In genomic region chr7:25246306-25246705, GRCh38 we compare ENCODE assay signal across 17 cellular contexts. TPM values are rescaled to one million over a fixed set of nuclear protein-coding genes. Genes with fewer than 3 reads are reported as not detected.
DNase-seq lines count a peak whose midpoint lies in the region; ATAC-seq and TF ChIP-seq lines count a peak whose summit lies in the region.
"Had no signal": no experiment of that assay in that cellular context is flagged by ENCODE, and none has a peak within 500 bp of the region (broad histone marks: within the 10 kb centered on the region; RNA-seq: fewer than 3 reads in every experiment).

No MANE protein-coding gene starts in this region.

- no peak for ATAC-seq in T-helper 17 cell
- ATAC-seq: HepG2 had no signal

- peak; percentile 2 for DNase-seq in mammary epithelial cell
- no peak for DNase-seq in breast epithelium (ENCODE audit: low spot score in 2 of 2)
- DNase-seq in kidney epithelial cell (ENCODE audit: low read depth), result peak; percentile 75
- DNase-seq in C1 segment of cervical spinal cord (lab: John Stamatoyannopoulos, UW), result no peak
- DNase-seq in epidermal melanocyte (ENCODE audit: insufficient read length, low spot score), result no peak
- DNase-seq in T-helper 17 cell, result no peak
- DNase-seq: CD8-positive, alpha-beta memory T cell; DMS53; GF-D8; HCEC 1CT; HFFc6 had no signal

- H4K20me1 ChIP-seq in mammary epithelial cell (ENCODE audit: insufficient read depth, low read length), result no peaks in the 10 kb centered on the region

- WGBS in mammary epithelial cell (ENCODE audit: low coverage, missing lambda C conversion rate), result 93% methylated on average over 1 of the region's 1 CpG

- H3K27ac Mint-ChIP-seq in nephron, result peak overlapping the region in 2 of 3 experiments; percentile 93 to 95
- no peak overlapping the region for H3K27ac Mint-ChIP-seq in T-helper 17 cell
- H3K27ac Mint-ChIP-seq: CD8-positive, alpha-beta memory T cell; HFFc6 had no signal

- H3K27me3 Mint-ChIP-seq in nephron (ENCODE audit: low read depth) (peaks cover 4% of the 10 kb centered on the region), T-helper 17 cell (peaks cover 66% of the 10 kb centered on the region)

- TF ChIP-seq CTCF in mammary epithelial cell (conservative IDR thresholded peaks at IDR 0.05 in 1 of 2, IDR thresholded peaks at IDR 0.05 in 1 of 2; ENCODE audit: extremely low read depth in 1 of 2, insufficient read depth in 1 of 2, low read depth in 1 of 2, low read length in 2 of 2), result no peak
- TF ChIP-seq CTCF in breast epithelium (IDR thresholded peaks at IDR 0.05), result no peak
- no peak for TF ChIP-seq CTCF in kidney epithelial cell (IDR thresholded peaks at IDR 0.05; ENCODE audit: insufficient read depth, low read length, poor library complexity, severe bottlenecking)
- no peak for TF ChIP-seq CTCF in nephron (IDR thresholded peaks at IDR 0.05; ENCODE audit: unreplicated experiment in 3 of 3)

- no peaks in the 10 kb centered on the region for H3K36me3 ChIP-seq in mammary epithelial cell (ENCODE audit: insufficient read depth, low read length)
- H3K36me3 ChIP-seq in breast epithelium, result no peaks in the 10 kb centered on the region
- H3K36me3 ChIP-seq in kidney epithelial cell (ENCODE audit: control insufficient read depth, insufficient read depth, low read length), result no peaks in the 10 kb centered on the region

- H3K4me1 Mint-ChIP-seq in nephron, result peaks cover 28% of the 10 kb centered on the region
- H3K4me1 Mint-ChIP-seq in T-helper 17 cell, result no peaks in the 10 kb centered on the region
- H3K4me1 Mint-ChIP-seq: CD8-positive, alpha-beta memory T cell had no signal

- H3K9me3 Mint-ChIP-seq in nephron, result peaks cover 11% of the 10 kb centered on the region
- H3K9me3 Mint-ChIP-seq: CD8-positive, alpha-beta memory T cell; HFFc6 had no signal

- CTCF ChIA-PET in mammary epithelial cell (lab: Charles Lee; ENCODE audit: low non-redundant PET), result interaction anchor here (0.6 kb wide), 1 partner anchor 29 kb away, joined by 6 read pairs; no protein-coding TSS in a partner anchor

- no peak overlapping the region for H3K9ac ChIP-seq in mammary epithelial cell (ENCODE audit: insufficient read depth, low read length)

- H3K9me3 ChIP-seq in mammary epithelial cell (replicated peaks; ENCODE audit: insufficient read depth, low read length), result no peaks in the 10 kb centered on the region
- H3K9me3 ChIP-seq in breast epithelium, result no peaks in the 10 kb centered on the region
- no peaks in the 10 kb centered on the region for H3K9me3 ChIP-seq in T-helper 17 cell (ENCODE audit: control insufficient read depth, low read length, poor library complexity, severe bottlenecking)

- H3K4me2 ChIP-seq in mammary epithelial cell (ENCODE audit: insufficient read depth, low read depth, low read length), result no peak overlapping the region

- H3K4me1 ChIP-seq in mammary epithelial cell (ENCODE audit: insufficient read depth, low read length) (no peaks in the 10 kb centered on the region), breast epithelium (no peaks in the 10 kb centered on the region)

- no peak overlapping the region for H3K27ac ChIP-seq in mammary epithelial cell (ENCODE audit: insufficient read depth, low read depth, low read length)
- no peak overlapping the region for H3K27ac ChIP-seq in breast epithelium
- H3K27ac ChIP-seq: 22Rv1 had no signal

- no peaks in the 10 kb centered on the region for H3K79me2 ChIP-seq in mammary epithelial cell (ENCODE audit: insufficient read depth, low read length)

- in situ Hi-C loops in mammary epithelial cell (cut with MboI; ENCODE audit: low sequenced_read_pairs in 2 of 2), result no loop called here

- dilution Hi-C loops in mammary epithelial cell (cut with HindIII; ENCODE audit: low sequenced_read_pairs), result no loop called here

- no peak overlapping the region for H2AFZ ChIP-seq in mammary epithelial cell (ENCODE audit: low read depth, low read length)

- H3K4me3 ChIP-seq in mammary epithelial cell (replicated peaks in 1 of 3; ENCODE audit: insufficient read depth in 1 of 3, low read depth in 2 of 3, low read length in 3 of 3), result no peak overlapping the region
- H3K4me3 ChIP-seq in breast epithelium, result no peak overlapping the region
- H3K4me3 ChIP-seq in kidney epithelial cell (ENCODE audit: low read depth, low read length), result no peak overlapping the region

- no TSS peak for BruUV-seq in mammary epithelial cell (replicated peaks; lab: Mats Ljungman, UMichigan)

- intact Hi-C loops in mammary epithelial cell (cut with micrococcal nuclease) (no loop called here), breast epithelium (cut with DNase I; ENCODE audit: low total_unique reads) (no loop called here)

- H3K4me3 Mint-ChIP-seq in nephron, result no peak overlapping the region
- H3K4me3 Mint-ChIP-seq in T-helper 17 cell, result no peak overlapping the region
- H3K4me3 Mint-ChIP-seq: CD8-positive, alpha-beta memory T cell; HFFc6 had no signal

- H3K36me3 Mint-ChIP-seq in nephron (ENCODE audit: low read depth) (no peaks in the 10 kb centered on the region), T-helper 17 cell (ENCODE audit: low read depth) (no peaks in the 10 kb centered on the region)
- H3K36me3 Mint-ChIP-seq: CD8-positive, alpha-beta memory T cell had no signal

- no peak for TF ChIP-seq POLR2A in breast epithelium (IDR thresholded peaks at IDR 0.05)

- H3K27me3 ChIP-seq in mammary epithelial cell (ENCODE audit: insufficient read depth, low read length), result peaks cover 2% of the 10 kb centered on the region
- H3K27me3 ChIP-seq in breast epithelium, result no peaks in the 10 kb centered on the region
- no peaks in the 10 kb centered on the region for H3K27me3 ChIP-seq in kidney epithelial cell (ENCODE audit: control insufficient read depth, insufficient read depth, low read length)

RNA-seq across cellular contexts. Expression of gene NPVF, which starts 18.0 kb away (rescaled TPM):
- total RNA-seq in mammary epithelial cell (not detected), breast epithelium (not detected), kidney epithelial cell (not detected in 2 replicates), T-helper 17 cell (not detected)
- polyA plus RNA-seq in mammary epithelial cell, result not detected
- not detected for polyA minus RNA-seq in mammary epithelial cell
- total RNA-seq: A673; CD8-positive, alpha-beta memory T cell; H4; HepG2; HFFc6 had no signal
- polyA plus RNA-seq: BJ; CD8-positive, alpha-beta memory T cell; HepG2 had no signal

Comparison
In these comparisons a context has a peak if more than half of its experiments do, and no peak if none do; other contexts are left out.
1. DNase-seq: peak in mammary epithelial cell (single experiment) and kidney epithelial cell (single experiment); none in breast epithelium (0 of 2), C1 segment of cervical spinal cord (0 of 14), epidermal melanocyte (single experiment) and T-helper 17 cell (0 of 3).